32 cellular contexts compared by ENCODE assay signal in the genomic region with DNA sequence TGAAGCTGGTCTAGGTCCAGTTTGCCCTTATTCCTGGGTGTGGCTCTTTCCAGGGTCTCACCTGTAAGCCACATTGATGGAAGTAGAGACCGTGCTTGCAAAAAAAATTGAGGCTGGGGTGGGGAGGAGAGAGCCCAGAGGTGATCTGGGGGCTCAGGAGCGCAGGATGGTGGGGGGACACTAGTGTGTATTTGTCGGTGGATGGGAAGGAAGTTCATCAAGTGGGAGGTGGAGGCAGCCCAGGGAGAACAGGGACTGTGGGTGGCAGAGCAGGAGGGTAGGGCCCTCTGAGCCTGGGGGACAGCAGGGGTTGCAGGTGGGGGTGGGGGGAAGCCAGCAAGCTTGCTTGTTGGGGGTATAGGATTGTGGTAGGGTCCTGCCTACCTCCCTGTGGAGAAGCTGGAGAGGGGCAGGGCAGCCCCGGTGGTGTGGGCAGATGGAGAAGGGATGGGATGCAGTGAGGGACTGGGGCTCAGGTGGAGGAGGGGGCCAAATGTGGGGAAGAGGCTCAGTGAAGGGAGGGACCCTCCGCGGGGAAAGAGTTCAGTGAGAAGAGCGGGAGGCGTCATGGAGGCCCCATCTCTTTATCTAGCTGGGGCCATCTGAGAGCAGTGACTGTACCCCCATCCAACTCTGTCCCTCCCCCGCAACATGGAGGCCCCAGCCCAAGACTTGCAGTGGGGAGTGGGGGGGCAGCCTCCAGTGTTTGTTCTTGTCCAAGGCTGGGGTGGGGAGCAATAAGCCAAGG. TPM values are rescaled to one million over a fixed set of nuclear protein-coding genes. Genes with fewer than 3 reads are reported as not detected.
DNase-seq lines count a peak whose midpoint lies in the region; ATAC-seq, FAIRE-seq and TF ChIP-seq lines count a peak whose summit lies in the region.
"Had no signal": no experiment of that assay in that cellular context is flagged by ENCODE, and none has a peak within 500 bp of the region (broad histone marks: within the 10 kb centered on the region; RNA-seq: fewer than 3 reads in every experiment).

No MANE protein-coding gene starts in this region.

- H4K20me1 ChIP-seq in K562 (replicated peaks; ENCODE audit: control insufficient read depth, insufficient read depth, low read length) (no peaks in the 10 kb centered on the region), neural progenitor cell (ENCODE audit: low read depth) (no peaks in the 10 kb centered on the region), MM.1S (ENCODE audit: insufficient read depth, low read length) (no peaks in the 10 kb centered on the region)

- TF ChIP-seq EP300 in K562 (IDR thresholded peaks at IDR 0.05; ENCODE audit: low read length), result no peak
- no peak for TF ChIP-seq EP300 in tibial nerve (IDR thresholded peaks at IDR 0.05)

- H3K4me1 Mint-ChIP-seq in neural progenitor cell, result peaks cover 12% of the 10 kb centered on the region
- H3K4me1 Mint-ChIP-seq: activated CD4-positive, alpha-beta T cell treated with anti-CD3 and anti-CD28 coated beads for 36 hours; activated naive CD8-positive, alpha-beta T cell treated with anti-CD3 and anti-CD28 coated beads, Interleukin-2, amount 10 ng/mL, durations not matched to agents 7 days and 5 days; stimulated activated naive CD8-positive, alpha-beta T cell treated with anti-CD3 and anti-CD28 coated beads, Interleukin-15, amount 100 ng/mL, for 72 hours had no signal

- CTCF ChIA-PET in K562 (lab: Yijun Ruan, JAX; ENCODE audit: low intra/inter-chr PET ratio), result no interaction called here

- no peaks in the 10 kb centered on the region for H3K9me3 Mint-ChIP-seq in neural progenitor cell
- H3K9me3 Mint-ChIP-seq: activated naive CD8-positive, alpha-beta T cell treated with anti-CD3 and anti-CD28 coated beads, Interleukin-2, amount 10 ng/mL, durations not matched to agents 7 days and 5 days; neural crest cell; stimulated activated naive CD8-positive, alpha-beta T cell treated with anti-CD3 and anti-CD28 coated beads, Interleukin-15, amount 100 ng/mL, for 72 hours; T-helper 2 cell treated with Interferon-gamma antibody and Interleukin-4, amounts not matched to agents 5 μg/mL and 100 μg/mL, for 36 hours; type B pancreatic cell had no signal

- POLR2A ChIA-PET in K562 (lab: Yijun Ruan, JAX), result interaction anchor here (0.7 kb wide), 1 partner anchor 844 kb away, joined by 3 read pairs; no protein-coding TSS in a partner anchor

- H3K9me3 ChIP-seq in K562 (replicated peaks; ENCODE audit: control insufficient read depth, insufficient read depth, low read depth, low read length) (no peaks in the 10 kb centered on the region), neural progenitor cell (ENCODE audit: low read depth) (no peaks in the 10 kb centered on the region), tibial nerve (no peaks in the 10 kb centered on the region), MM.1S (replicated peaks; ENCODE audit: insufficient read depth, low read length) (no peaks in the 10 kb centered on the region), mucosa of descending colon (no peaks in the 10 kb centered on the region)
- H3K9me3 ChIP-seq: Caco-2, lower lobe of right lung, psoas muscle had no signal

- intact Hi-C loops in K562 (cut with micrococcal nuclease), result no loop called here
- intact Hi-C loops in mucosa of descending colon (cut with DNase I, micrococcal nuclease), result no loop called here
- intact Hi-C loops in posterior vena cava (cut with DNase I), result loop anchor here in 1 of 2 donors (5.0 kb wide), 1 partner anchor 35 kb away; no protein-coding TSS in a partner anchor

- FAIRE-seq in K562 (lab: Jason Lieb, UNC), result no peak
- FAIRE-seq: endothelial cell of umbilical vein, keratinocyte had no signal

- TF ChIP-seq CTCF in GM13976 (IDR thresholded peaks at IDR 0.05; ENCODE audit: borderline replicate concordance, control extremely low read depth, extremely low read depth, insufficient read depth, missing control alignments), result no peak
- no peak for TF ChIP-seq CTCF in K562 (IDR thresholded peaks at IDR 0.05 in 2 of 3, conservative IDR thresholded peaks at IDR 0.05 in 1 of 3; ENCODE audit: insufficient read depth in 2 of 3, low read depth in 1 of 3, low read length in 3 of 3)
- TF ChIP-seq CTCF in neural progenitor cell (IDR thresholded peaks at IDR 0.05), result no peak
- no peak for TF ChIP-seq CTCF in tibial nerve (IDR thresholded peaks at IDR 0.05)
- TF ChIP-seq CTCF in MM.1S (IDR thresholded peaks at IDR 0.05; ENCODE audit: low read length), result no peak
- TF ChIP-seq CTCF in mucosa of descending colon (IDR thresholded peaks at IDR 0.05), result no peak

- H3K36me3 Mint-ChIP-seq in neural progenitor cell, result no peaks in the 10 kb centered on the region
- H3K36me3 Mint-ChIP-seq: activated naive CD8-positive, alpha-beta T cell treated with anti-CD3 and anti-CD28 coated beads, Interleukin-2, amount 10 ng/mL, durations not matched to agents 7 days and 5 days; type B pancreatic cell had no signal

- peak overlapping the region; percentile 55; the same call in 1 of the 2 replicates for H2AFZ ChIP-seq in K562 (ENCODE audit: low read depth, low read length)
- peak overlapping the region; percentile 76 for H2AFZ ChIP-seq in neural progenitor cell (replicated peaks)
- H2AFZ ChIP-seq in MM.1S (ENCODE audit: low read length), result no peak overlapping the region

- H3K9ac ChIP-seq in K562 (ENCODE audit: insufficient read depth in 1 of 2, low read depth in 2 of 2, low read length in 2 of 2) (peak overlapping the region in 1 of 2 experiments; percentile 50; a peak in 1 of 4 replicates), neural progenitor cell (no peak overlapping the region), MM.1S (ENCODE audit: low read length) (no peak overlapping the region)

- in situ Hi-C loops in GM13976 (cut with MboI; ENCODE audit: low sequenced_read_pairs, unreplicated experiment), result no loop called here
- in situ Hi-C loops in K562 (cut with MboI), result no loop called here

- H3K4me1 ChIP-seq in K562 (replicated peaks in 1 of 2; ENCODE audit: control insufficient read depth in 2 of 2, insufficient read depth in 2 of 2, low read length in 2 of 2), result peaks cover 8 to 24% of the 10 kb centered on the region in 2 experiments; a peak in 4 of 5 replicates
- H3K4me1 ChIP-seq in neural progenitor cell, result peaks cover 21% of the 10 kb centered on the region
- peaks cover 0 to 44% (median 15%) of the 10 kb centered on the region in 4 donors for H3K4me1 ChIP-seq in tibial nerve
- H3K4me1 ChIP-seq in MM.1S (ENCODE audit: low read length), result no peaks in the 10 kb centered on the region
- H3K4me1 ChIP-seq in mucosa of descending colon (ENCODE audit: low read depth), result no peaks in the 10 kb centered on the region
- H3K4me1 ChIP-seq: lower lobe of right lung, psoas muscle had no signal

- ATAC-seq in K562 (no peak), mucosa of descending colon (no peak)
- ATAC-seq: activated CD4-positive, alpha-beta T cell treated with anti-CD3 and anti-CD28 coated beads for 36 hours; activated CD8-positive, alpha-beta T cell treated with anti-CD3 and anti-CD28 coated beads, Interleukin-2, amount 10 ng/mL, durations not matched to agents 7 days and 5 days; PC-3; psoas muscle; Right ventricle myocardium inferior; stimulated activated naive CD8-positive, alpha-beta T cell treated with anti-CD3 and anti-CD28 coated beads, Interleukin-15, amount 100 ng/mL, for 72 hours had no signal

- peaks cover 4% of the 10 kb centered on the region for H3K27me3 Mint-ChIP-seq in neural progenitor cell (ENCODE audit: insufficient read depth, low read depth)

- BruUV-seq in K562 (replicated peaks; lab: Mats Ljungman, UMichigan), result no TSS peak

- H3K27ac Mint-ChIP-seq in neural progenitor cell, result no peak overlapping the region
- H3K27ac Mint-ChIP-seq: activated CD4-positive, alpha-beta T cell treated with anti-CD3 and anti-CD28 coated beads for 36 hours; activated CD8-positive, alpha-beta T cell treated with anti-CD3 and anti-CD28 coated beads, Interleukin-2, amount 10 ng/mL, durations not matched to agents 7 days and 5 days; activated naive CD8-positive, alpha-beta T cell treated with anti-CD3 and anti-CD28 coated beads, Interleukin-2, amount 10 ng/mL, durations not matched to agents 7 days and 5 days; stimulated activated naive CD8-positive, alpha-beta T cell treated with anti-CD3 and anti-CD28 coated beads, Interleukin-15, amount 100 ng/mL, for 72 hours; T-helper 2 cell treated with Interferon-gamma antibody and Interleukin-4, amounts not matched to agents 5 μg/mL and 100 μg/mL, for 36 hours; type B pancreatic cell had no signal

- H3K9me2 ChIP-seq in MM.1S (replicated peaks; ENCODE audit: insufficient read depth, low read length), result no peaks in the 10 kb centered on the region

- no peaks in the 10 kb centered on the region for H3K9me1 ChIP-seq in K562 (ENCODE audit: control insufficient read depth, insufficient read depth, low read length)

- no peaks in the 10 kb centered on the region for H3K36me3 ChIP-seq in K562 (ENCODE audit: control insufficient read depth, insufficient read depth, low read length)
- H3K36me3 ChIP-seq in neural progenitor cell, result no peaks in the 10 kb centered on the region
- H3K36me3 ChIP-seq in tibial nerve, result no peaks in the 10 kb centered on the region
- H3K36me3 ChIP-seq in MM.1S (replicated peaks; ENCODE audit: insufficient read depth, low read length), result no peaks in the 10 kb centered on the region
- no peaks in the 10 kb centered on the region for H3K36me3 ChIP-seq in mucosa of descending colon (ENCODE audit: low read depth)
- H3K36me3 ChIP-seq: lower lobe of right lung had no signal

- peak; percentile 22 for DNase-seq in GM13976 (ENCODE audit: low spot score)
- peak in 3 of 4 experiments; percentile 24 to 48 (median 47) for DNase-seq in K562 (ENCODE audit: extremely low read depth in 1 of 4, low spot score in 3 of 4)
- no peak for DNase-seq in neural progenitor cell (ENCODE audit: low spot score)
- DNase-seq in tibial nerve (ENCODE audit: low spot score in 2 of 2), result no peak
- no peak for DNase-seq in MM.1S
- no peak for DNase-seq in NCI-H2107 (lab: John Stamatoyannopoulos, UW)
- no peak for DNase-seq in mucosa of descending colon
- no peak for DNase-seq in posterior vena cava (ENCODE audit: low spot score)
- DNase-seq: activated CD4-positive, alpha-beta T cell treated with anti-CD3 and anti-CD28 coated beads for 36 hours; activated CD8-positive, alpha-beta T cell treated with anti-CD3 and anti-CD28 coated beads, Interleukin-2, amount 10 ng/mL, durations not matched to agents 7 days and 5 days; activated effector memory CD4-positive, alpha-beta T cell treated with Interleukin-2 at 50 U/mL for 16 hours; activated naive CD8-positive, alpha-beta T cell treated with anti-CD3 and anti-CD28 coated beads, Interleukin-2, amount 10 ng/mL, durations not matched to agents 7 days and 5 days; C1 segment of cervical spinal cord; cerebellar nuclear complex; DMS79 treated with DMSO at 0.1 percent for 48 hours; GF-D8; Karpas-422; lower lobe of right lung; NCI-H1694; NCI-H510A treated with DMSO at 0.1 percent for 48 hours; PC-3; psoas muscle; stimulated activated naive CD8-positive, alpha-beta T cell treated with anti-CD3 and anti-CD28 coated beads, Interleukin-15, amount 100 ng/mL, for 72 hours had no signal

- WGBS in K562 (ENCODE audit: insufficient coverage, low coverage, missing lambda C conversion rate), result 20% methylated on average over 9 of the region's 9 CpGs
- 84 to 86% methylated on average over 9 of the region's 9 CpGs for WGBS in tibial nerve, 2 donors

- no peaks in the 10 kb centered on the region for H3F3A ChIP-seq in neural progenitor cell (ENCODE audit: low read depth)
- no peaks in the 10 kb centered on the region for H3F3A ChIP-seq in MM.1S (ENCODE audit: insufficient read depth, low read length)

- no peak overlapping the region for H3K4me3 Mint-ChIP-seq in neural progenitor cell
- H3K4me3 Mint-ChIP-seq: activated CD4-positive, alpha-beta T cell treated with anti-CD3 and anti-CD28 coated beads for 36 hours; activated CD8-positive, alpha-beta T cell treated with anti-CD3 and anti-CD28 coated beads, Interleukin-2, amount 10 ng/mL, durations not matched to agents 7 days and 5 days; activated naive CD8-positive, alpha-beta T cell treated with anti-CD3 and anti-CD28 coated beads, Interleukin-2, amount 10 ng/mL, durations not matched to agents 7 days and 5 days; neural crest cell; stimulated activated naive CD8-positive, alpha-beta T cell treated with anti-CD3 and anti-CD28 coated beads, Interleukin-15, amount 100 ng/mL, for 72 hours; T-helper 2 cell treated with Interferon-gamma antibody and Interleukin-4, amounts not matched to agents 5 μg/mL and 100 μg/mL, for 36 hours; type B pancreatic cell had no signal

- no peak for TF ChIP-seq RAD21 in K562 (CRISPR knock-in tag; conservative IDR thresholded peaks at IDR 0.05 in 1 of 2, IDR thresholded peaks at IDR 0.05 in 1 of 2)

- H3K79me2 ChIP-seq in K562 (ENCODE audit: control insufficient read depth, insufficient read depth, low read length) (no peaks in the 10 kb centered on the region), neural progenitor cell (ENCODE audit: low read depth) (no peaks in the 10 kb centered on the region), MM.1S (ENCODE audit: low read length) (no peaks in the 10 kb centered on the region)

- H3K4me2 ChIP-seq in K562 (ENCODE audit: insufficient read depth, low read length), result no peak overlapping the region
- H3K4me2 ChIP-seq in neural progenitor cell, result no peak overlapping the region
- no peak overlapping the region for H3K4me2 ChIP-seq in MM.1S (ENCODE audit: low read depth, low read length)

- H3K27me3 ChIP-seq in K562 (ENCODE audit: control insufficient read depth in 2 of 2, insufficient read depth in 2 of 2, low read length in 2 of 2), result peaks cover 3 to 19% of the 10 kb centered on the region in 2 experiments; a peak in 3 of 5 replicates
- H3K27me3 ChIP-seq in neural progenitor cell, result no peaks in the 10 kb centered on the region
- peaks cover 0 to 3% of the 10 kb centered on the region in 2 donors for H3K27me3 ChIP-seq in tibial nerve
- H3K27me3 ChIP-seq in MM.1S (replicated peaks; ENCODE audit: insufficient read depth, low read length), result peaks cover 62% of the 10 kb centered on the region

- no peak for TF ChIP-seq POLR2A in K562 (conservative IDR thresholded peaks at IDR 0.05)
- no peak for TF ChIP-seq POLR2A in tibial nerve (IDR thresholded peaks at IDR 0.05)

- H3K27ac ChIP-seq in K562 (ENCODE audit: extremely low read depth, low read depth, low read length) (no peak overlapping the region), neural progenitor cell (no peak overlapping the region), tibial nerve (peak overlapping the region; percentile 19 to 84 (median 64)), MM.1S (ENCODE audit: low read length) (no peak overlapping the region)
- H3K27ac ChIP-seq: dorsolateral prefrontal cortex, lower lobe of right lung, psoas muscle had no signal

- H3K4me3 ChIP-seq in K562 (no peak overlapping the region), neural progenitor cell (no peak overlapping the region), tibial nerve (no peak overlapping the region), MM.1S (ENCODE audit: low read length) (no peak overlapping the region), mucosa of descending colon (no peak overlapping the region)
- H3K4me3 ChIP-seq: dorsolateral prefrontal cortex, lower lobe of right lung, psoas muscle had no signal

RNA-seq across cellular contexts. Expression of a gene that starts 17.3 kb away (rescaled TPM):
- 0.62 and 2.3 TPM in 2 replicates for total RNA-seq in K562 (2011; cell fraction: chromatin; rRNA removed; ENCODE audit: low replicate concordance)
- 0.79 and 2.2 TPM in 2 replicates for total RNA-seq in K562 (2011; cell fraction: nucleolus; rRNA removed)
- 0.44 and 1.2 TPM in 2 replicates for total RNA-seq in K562 (2011; cell fraction: nucleoplasm; rRNA removed)
- 0.32 TPM in 1 of 2 replicates, not detected in the other for total RNA-seq in K562 (2014; rRNA removed)
- total RNA-seq in K562 (2014; rRNA removed; fragmentation: Illumina TruSeq; extraction: Trizol), result 0.10 and 0.18 TPM in 2 replicates
- total RNA-seq in K562 (2015; rRNA removed; fragmentation: Illumina TruSeq; extraction: Trizol), result 0.14 and 0.23 TPM in 2 replicates
- 0.40 and 0.47 TPM in 2 replicates for total RNA-seq in K562 (2021)
- polyA plus RNA-seq in K562 (2011; rRNA removed), result 0.22 and 1.1 TPM in 2 replicates
- polyA plus RNA-seq in K562 (2011; cell fraction: cytosol; rRNA removed), result 1.3 and 3.2 TPM in 2 replicates
- 1.1 and 1.2 TPM in 2 replicates for polyA plus RNA-seq in K562 (2011; cell fraction: nucleus; rRNA removed)
- polyA plus RNA-seq in K562 (2012), result 0.73 and 2.3 TPM in 2 replicates
- 2.1 and 2.6 TPM in 2 replicates for polyA plus RNA-seq in K562 (2014; fragmentation: Illumina TruSeq; extraction: Trizol)
- under 1 TPM; 0.59 to 0.81 TPM for polyA plus RNA-seq in K562 (2014; fragmentation: Nextera tagmentation; extraction: Ambion mirVana)
- 0.09 and 0.49 TPM in 2 replicates for polyA plus RNA-seq in K562 (2014; rRNA removed)
- 0.32 and 0.60 TPM in 2 replicates for polyA minus RNA-seq in K562 (2011; rRNA and poly(A)+ RNA removed)
- 0.64 and 2.3 TPM in 2 replicates for polyA minus RNA-seq in K562 (2011; cell fraction: cytosol; rRNA and poly(A)+ RNA removed)
- 1.1 and 3.0 TPM in 2 replicates for polyA minus RNA-seq in K562 (2011; cell fraction: nucleus; rRNA and poly(A)+ RNA removed)
- total RNA-seq in neural progenitor cell (ENCODE audit: low replicate concordance), result 1.8 and 4.4 TPM in 2 replicates
- total RNA-seq in tibial nerve, result under 1 TPM in 2 of 4 donors, not detected in 2; 0.44 to 0.59 TPM
- 1 to 10 TPM; 1.3 to 2.8 (median 2.6) TPM for total RNA-seq in mucosa of descending colon
- under 1 TPM; 0.33 to 0.60 TPM for total RNA-seq in posterior vena cava
- total RNA-seq: activated CD8-positive, alpha-beta T cell treated with anti-CD3 and anti-CD28 coated beads, Interleukin-2, amount 10 ng/mL, durations not matched to agents 7 days and 5 days; activated naive CD8-positive, alpha-beta T cell treated with anti-CD3 and anti-CD28 coated beads, Interleukin-2, amount 10 ng/mL, durations not matched to agents 7 days and 5 days; endothelial cell of umbilical vein; psoas muscle; Right ventricle myocardium inferior; skeletal muscle tissue had no signal

RNA-seq across cellular contexts. Expression of a gene that starts 55.6 kb away (rescaled TPM):
- 3.2 and 16.9 TPM in 2 replicates for total RNA-seq in K562 (2011; cell fraction: chromatin; rRNA removed; ENCODE audit: low replicate concordance)
- total RNA-seq in K562 (2011; cell fraction: nucleolus; rRNA removed), result 5.7 and 9.0 TPM in 2 replicates
- 3.7 and 4.2 TPM in 2 replicates for total RNA-seq in K562 (2011; cell fraction: nucleoplasm; rRNA removed)
- total RNA-seq in K562 (2014; rRNA removed), result 0.86 and 0.91 TPM in 2 replicates
- total RNA-seq in K562 (2014; rRNA removed; fragmentation: Illumina TruSeq; extraction: Trizol), result 0.15 TPM in 1 of 2 replicates, not detected in the other
- total RNA-seq in K562 (2015; rRNA removed; fragmentation: Illumina TruSeq; extraction: Trizol), result 0.08 and 0.18 TPM in 2 replicates
- total RNA-seq in K562 (2021), result 2.8 and 3.4 TPM in 2 replicates
- polyA plus RNA-seq in K562 (2011; rRNA removed), result 0.11 and 0.20 TPM in 2 replicates
- 0.16 and 0.27 TPM in 2 replicates for polyA plus RNA-seq in K562 (2011; cell fraction: cytosol; rRNA removed)
- polyA plus RNA-seq in K562 (2011; cell fraction: nucleus; rRNA removed), result 2.0 and 4.9 TPM in 2 replicates
- 1.1 and 1.7 TPM in 2 replicates for polyA plus RNA-seq in K562 (2012)
- polyA plus RNA-seq in K562 (2014; fragmentation: Illumina TruSeq; extraction: Trizol), result 0.64 and 0.91 TPM in 2 replicates
- under 1 TPM; 0.04 to 0.06 TPM for polyA plus RNA-seq in K562 (2014; fragmentation: Nextera tagmentation; extraction: Ambion mirVana)
- polyA plus RNA-seq in K562 (2014; rRNA removed), result 0.86 and 0.95 TPM in 2 replicates
- polyA minus RNA-seq in K562 (2011; rRNA and poly(A)+ RNA removed), result 0.25 and 1.1 TPM in 2 replicates
- 2.0 and 3.3 TPM in 2 replicates for polyA minus RNA-seq in K562 (2011; cell fraction: cytosol; rRNA and poly(A)+ RNA removed)
- polyA minus RNA-seq in K562 (2011; cell fraction: nucleus; rRNA and poly(A)+ RNA removed), result 2.3 and 3.1 TPM in 2 replicates
- 1.1 and 4.2 TPM in 2 replicates for total RNA-seq in neural progenitor cell (ENCODE audit: low replicate concordance)
- total RNA-seq in tibial nerve, result 100 to 1,000 TPM in 1 of 4 donors, 10 to 100 TPM in 3; 31.5 to 185 (median 73.0) TPM
- 100 to 1,000 TPM in 2 of 3 donors, 10 to 100 TPM in 1; 53.0 to 248 (median 160) TPM for total RNA-seq in mucosa of descending colon
- total RNA-seq in posterior vena cava, result 1,000 to 10,000 TPM in 1 of 2 donors, 100 to 1,000 TPM in 1; 456 to 1,821 TPM

Comparison
In these comparisons a context has a peak if more than half of its experiments do, and no peak if none do; other contexts are left out.
1. DNase-seq: peak in GM13976 (single experiment) and K562 (3 of 4); none in neural progenitor cell (single experiment), tibial nerve (0 of 2), MM.1S (single experiment), NCI-H2107 (single experiment), mucosa of descending colon (0 of 3) and posterior vena cava (single experiment).
2. H3K27ac ChIP-seq: peak in tibial nerve (4 of 4); none in K562 (single experiment), neural progenitor cell (single experiment) and MM.1S (single experiment).